Comparison of ENCODE assay signal across 8 cellular contexts in genomic region chr1:21335088-21335678, GRCh38. TPM values are rescaled to one million over a fixed set of nuclear protein-coding genes. Genes with fewer than 3 reads are reported as not detected.
DNase-seq lines count a peak whose midpoint lies in the region; ATAC-seq and TF ChIP-seq lines count a peak whose summit lies in the region.

No MANE protein-coding gene starts in this region.

- H3K4me2 ChIP-seq in DND-41 (ENCODE audit: insufficient read depth, low read length), result peak overlapping the region; percentile 56

- TF ChIP-seq CTCF in DND-41 (IDR thresholded peaks at IDR 0.05; ENCODE audit: borderline replicate concordance, extremely low read depth, low read length, poor library complexity, severe bottlenecking) (no peak), RWPE1 (conservative IDR thresholded peaks at IDR 0.05; ENCODE audit: low read depth) (no peak; the same call in 1 of the 2 replicates), epithelial cell of proximal tubule (conservative IDR thresholded peaks at IDR 0.05; ENCODE audit: low read depth, low read length) (no peak)

- H3K27ac ChIP-seq in DND-41 (ENCODE audit: low read length) (peak overlapping the region; percentile 34; the same call in 1 of the 2 replicates), RWPE1 (peak overlapping the region; percentile 82), rectal smooth muscle tissue (ENCODE audit: low read depth, low read length) (no peak overlapping the region)

- H2AFZ ChIP-seq in DND-41 (ENCODE audit: low read depth, low read length), result no peak overlapping the region

- ATAC-seq in DND-41 (ENCODE audit: insufficient read depth, low read depth), result no peak

- H3K9ac ChIP-seq in DND-41 (ENCODE audit: low read depth, low read length) (peak overlapping the region; percentile 8; the same call in 1 of the 2 replicates), rectal smooth muscle tissue (ENCODE audit: low read length) (no peak overlapping the region)

- CTCF ChIA-PET in RWPE1 (lab: Yijun Ruan, JAX), result interaction anchor here (0.5 to 1.1 kb wide), 6 partner anchors 17 to 671 kb away, joined by 3 to 7 read pairs (median 3); no protein-coding TSS in a partner anchor

- DNase-seq in DND-41 (no peak), RWPE1 (ENCODE audit: low spot score) (no peak), epithelial cell of proximal tubule (ENCODE audit: low read depth) (no peak), NCI-H2171 treated with DMSO at 0.1 percent for 48 hours (lab: John Stamatoyannopoulos, UW) (no peak), globus pallidus (ENCODE audit: low spot score) (no peak), NCI-H1105 treated with DMSO at 0.1 percent for 48 hours (lab: John Stamatoyannopoulos, UW) (no peak)
- DNase-seq in effector CD4-positive, alpha-beta T cell, result no peak

- H3K36me3 ChIP-seq in DND-41 (ENCODE audit: insufficient read depth, low read length), result no peaks in the 10 kb centered on the region
- H3K36me3 ChIP-seq in rectal smooth muscle tissue (ENCODE audit: control insufficient read depth, insufficient read depth, low read length), result no peaks in the 10 kb centered on the region

- H3K79me2 ChIP-seq in DND-41 (ENCODE audit: insufficient read depth, low read length), result peaks cover 12% of the 10 kb centered on the region; the same call in 1 of the 2 replicates

- POLR2A ChIA-PET in RWPE1 (lab: Yijun Ruan, JAX; ENCODE audit: low non-redundant PET), result no interaction called here

- peaks cover 25% of the 10 kb centered on the region for H3K4me1 ChIP-seq in DND-41 (ENCODE audit: insufficient read depth, low read length)
- peaks cover 72% of the 10 kb centered on the region for H3K4me1 ChIP-seq in rectal smooth muscle tissue (ENCODE audit: control insufficient read depth, insufficient read depth, low read length)

- H3K4me3 ChIP-seq in DND-41 (ENCODE audit: low read depth in 1 of 2, low read length in 2 of 2) (no peak overlapping the region), epithelial cell of proximal tubule (ENCODE audit: low read depth, low read length) (peak overlapping the region; percentile 46), rectal smooth muscle tissue (ENCODE audit: low read length) (peak overlapping the region; percentile 43)

- H3K27me3 ChIP-seq in DND-41 (ENCODE audit: insufficient read depth, low read length, poor library complexity) (no peaks in the 10 kb centered on the region), rectal smooth muscle tissue (ENCODE audit: control insufficient read depth, insufficient read depth, low read length) (no peaks in the 10 kb centered on the region)

- H4K20me1 ChIP-seq in DND-41 (ENCODE audit: insufficient read depth, low read length), result peaks cover 62% of the 10 kb centered on the region

- no peaks in the 10 kb centered on the region for H3K9me3 ChIP-seq in DND-41 (ENCODE audit: insufficient read depth, low read length, severe bottlenecking)

RNA-seq across cellular contexts. Expression of gene ECE1, which starts 44.9 kb away (rescaled TPM):
- total RNA-seq in epithelial cell of proximal tubule, result 98.7 and 115 TPM in 2 replicates

Comparison
In these comparisons a context has a peak if more than half of its experiments do, and no peak if none do; other contexts are left out.
1. H3K4me3 ChIP-seq: peak in epithelial cell of proximal tubule (single experiment) and rectal smooth muscle tissue (single experiment); none in DND-41 (0 of 2).